In genomic region chr6:2028457-2029038, GRCh38 we compare ENCODE assay signal across 1 cellular context.
TF ChIP-seq lines count a peak whose summit lies in the region.

No MANE protein-coding gene starts in this region.

TF ChIP-seq in HEK293, 187 proteins besides CTCF, POLR2A, EP300 and RAD21 (continued from another document and continues in another):
- TF ChIP-seq ZNF623 (tag by site-specific recombination; IDR thresholded peaks at IDR 0.05) (peak; percentile 56), KLF9 (tag by site-specific recombination; IDR thresholded peaks at IDR 0.05; ENCODE audit: low read depth) (no peak), ZNF513 (tag by site-specific recombination; IDR thresholded peaks at IDR 0.05) (peak; percentile 69; the same call in 1 of the 2 replicates), HOXC10 (CRISPR knock-in tag; IDR thresholded peaks at IDR 0.05) (no peak), ZNF548 (tag by site-specific recombination; IDR thresholded peaks at IDR 0.05) (no peak), ZNF639 (tag by site-specific recombination; IDR thresholded peaks at IDR 0.05) (peak; percentile 97), ZNF768 (tag by site-specific recombination; IDR thresholded peaks at IDR 0.05) (no peak), ZNF302 (tag by site-specific recombination; IDR thresholded peaks at IDR 0.05; ENCODE audit: low read depth) (no peak; the same call in 1 of the 2 replicates), KLF7 (tag by site-specific recombination; IDR thresholded peaks at IDR 0.05; ENCODE audit: borderline replicate concordance) (peak; percentile 96), ZNF214 (tag by site-specific recombination; IDR thresholded peaks at IDR 0.05; ENCODE audit: borderline replicate concordance) (no peak; the same call in 1 of the 2 replicates), ZNF560 (tag by site-specific recombination; IDR thresholded peaks at IDR 0.05; ENCODE audit: borderline replicate concordance) (no peak), ZNF654 (tag by site-specific recombination; IDR thresholded peaks at IDR 0.05; ENCODE audit: low read depth) (peak; percentile 49), TCF7L2 (IDR thresholded peaks at IDR 0.05; ENCODE audit: borderline replicate concordance, low read depth, low read length) (peak; percentile 82), ZNF138 (tag by site-specific recombination; IDR thresholded peaks at IDR 0.05; ENCODE audit: borderline replicate concordance) (no peak), ZNF239 (tag by site-specific recombination; IDR thresholded peaks at IDR 0.05) (no peak), ZBTB48 (tag by site-specific recombination; IDR thresholded peaks at IDR 0.05) (no peak), ZNF585B (tag by site-specific recombination; IDR thresholded peaks at IDR 0.05) (no peak), SP3 (tag by site-specific recombination; IDR thresholded peaks at IDR 0.05) (peak; percentile 45; the same call in 1 of the 2 replicates), ZNF785 (tag by site-specific recombination; IDR thresholded peaks at IDR 0.05) (no peak), ZBTB8A (tag by site-specific recombination; IDR thresholded peaks at IDR 0.05) (peak; percentile 87), ZNF2 (tag by site-specific recombination; IDR thresholded peaks at IDR 0.05) (peak; percentile 86; the same call in 1 of the 2 replicates), ZSCAN23 (tag by site-specific recombination; IDR thresholded peaks at IDR 0.05) (peak; percentile 96), OSR2 (tag by site-specific recombination; IDR thresholded peaks at IDR 0.05) (peak; percentile 99), ZNF175 (tag by site-specific recombination; IDR thresholded peaks at IDR 0.05) (no peak), ZNF24 (tag by site-specific recombination; IDR thresholded peaks at IDR 0.05) (peak; percentile 97), TSHZ1 (tag by site-specific recombination; IDR thresholded peaks at IDR 0.05; ENCODE audit: borderline replicate concordance) (peak; percentile 98), ZBTB44 (tag by site-specific recombination; IDR thresholded peaks at IDR 0.05) (peak; percentile 98), ZBTB49 (tag by site-specific recombination; IDR thresholded peaks at IDR 0.05; ENCODE audit: low read depth) (peak; percentile 82), ZBTB7A (tag by site-specific recombination; IDR thresholded peaks at IDR 0.05; ENCODE audit: low read depth) (peak; percentile 66; the same call in 1 of the 2 replicates), ZNF544 (tag by site-specific recombination; IDR thresholded peaks at IDR 0.05) (no peak)
- TF ChIP-seq, protein P1, sequence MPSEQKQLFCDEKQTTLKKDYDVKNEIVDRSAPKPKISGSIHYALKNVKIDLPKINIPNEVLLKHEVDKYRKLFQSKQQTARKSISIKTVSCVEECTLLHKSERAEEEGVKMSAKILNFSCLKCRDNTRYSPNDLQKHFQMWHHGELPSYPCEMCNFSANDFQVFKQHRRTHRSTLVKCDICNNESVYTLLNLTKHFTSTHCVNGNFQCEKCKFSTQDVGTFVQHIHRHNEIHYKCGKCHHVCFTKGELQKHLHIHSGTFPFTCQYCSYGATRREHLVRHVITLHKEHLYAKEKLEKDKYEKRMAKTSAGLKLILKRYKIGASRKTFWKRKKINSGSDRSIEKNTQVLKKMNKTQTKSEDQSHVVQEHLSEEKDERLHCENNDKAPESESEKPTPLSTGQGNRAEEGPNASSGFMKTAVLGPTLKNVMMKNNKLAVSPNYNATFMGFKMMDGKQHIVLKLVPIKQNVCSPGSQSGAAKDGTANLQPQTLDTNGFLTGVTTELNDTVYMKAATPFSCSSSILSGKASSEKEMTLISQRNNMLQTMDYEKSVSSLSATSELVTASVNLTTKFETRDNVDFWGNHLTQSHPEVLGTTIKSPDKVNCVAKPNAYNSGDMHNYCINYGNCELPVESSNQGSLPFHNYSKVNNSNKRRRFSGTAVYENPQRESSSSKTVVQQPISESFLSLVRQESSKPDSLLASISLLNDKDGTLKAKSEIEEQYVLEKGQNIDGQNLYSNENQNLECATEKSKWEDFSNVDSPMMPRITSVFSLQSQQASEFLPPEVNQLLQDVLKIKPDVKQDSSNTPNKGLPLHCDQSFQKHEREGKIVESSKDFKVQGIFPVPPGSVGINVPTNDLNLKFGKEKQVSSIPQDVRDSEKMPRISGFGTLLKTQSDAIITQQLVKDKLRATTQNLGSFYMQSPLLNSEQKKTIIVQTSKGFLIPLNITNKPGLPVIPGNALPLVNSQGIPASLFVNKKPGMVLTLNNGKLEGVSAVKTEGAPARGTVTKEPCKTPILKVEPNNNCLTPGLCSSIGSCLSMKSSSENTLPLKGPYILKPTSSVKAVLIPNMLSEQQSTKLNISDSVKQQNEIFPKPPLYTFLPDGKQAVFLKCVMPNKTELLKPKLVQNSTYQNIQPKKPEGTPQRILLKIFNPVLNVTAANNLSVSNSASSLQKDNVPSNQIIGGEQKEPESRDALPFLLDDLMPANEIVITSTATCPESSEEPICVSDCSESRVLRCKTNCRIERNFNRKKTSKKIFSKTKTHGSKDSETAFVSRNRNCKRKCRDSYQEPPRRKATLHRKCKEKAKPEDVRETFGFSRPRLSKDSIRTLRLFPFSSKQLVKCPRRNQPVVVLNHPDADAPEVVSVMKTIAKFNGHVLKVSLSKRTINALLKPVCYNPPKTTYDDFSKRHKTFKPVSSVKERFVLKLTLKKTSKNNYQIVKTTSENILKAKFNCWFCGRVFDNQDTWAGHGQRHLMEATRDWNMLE (tag by site-specific recombination; conservative IDR thresholded peaks at IDR 0.05; ENCODE audit: low read depth) = peak; percentile 60
- TF ChIP-seq, protein P2, sequence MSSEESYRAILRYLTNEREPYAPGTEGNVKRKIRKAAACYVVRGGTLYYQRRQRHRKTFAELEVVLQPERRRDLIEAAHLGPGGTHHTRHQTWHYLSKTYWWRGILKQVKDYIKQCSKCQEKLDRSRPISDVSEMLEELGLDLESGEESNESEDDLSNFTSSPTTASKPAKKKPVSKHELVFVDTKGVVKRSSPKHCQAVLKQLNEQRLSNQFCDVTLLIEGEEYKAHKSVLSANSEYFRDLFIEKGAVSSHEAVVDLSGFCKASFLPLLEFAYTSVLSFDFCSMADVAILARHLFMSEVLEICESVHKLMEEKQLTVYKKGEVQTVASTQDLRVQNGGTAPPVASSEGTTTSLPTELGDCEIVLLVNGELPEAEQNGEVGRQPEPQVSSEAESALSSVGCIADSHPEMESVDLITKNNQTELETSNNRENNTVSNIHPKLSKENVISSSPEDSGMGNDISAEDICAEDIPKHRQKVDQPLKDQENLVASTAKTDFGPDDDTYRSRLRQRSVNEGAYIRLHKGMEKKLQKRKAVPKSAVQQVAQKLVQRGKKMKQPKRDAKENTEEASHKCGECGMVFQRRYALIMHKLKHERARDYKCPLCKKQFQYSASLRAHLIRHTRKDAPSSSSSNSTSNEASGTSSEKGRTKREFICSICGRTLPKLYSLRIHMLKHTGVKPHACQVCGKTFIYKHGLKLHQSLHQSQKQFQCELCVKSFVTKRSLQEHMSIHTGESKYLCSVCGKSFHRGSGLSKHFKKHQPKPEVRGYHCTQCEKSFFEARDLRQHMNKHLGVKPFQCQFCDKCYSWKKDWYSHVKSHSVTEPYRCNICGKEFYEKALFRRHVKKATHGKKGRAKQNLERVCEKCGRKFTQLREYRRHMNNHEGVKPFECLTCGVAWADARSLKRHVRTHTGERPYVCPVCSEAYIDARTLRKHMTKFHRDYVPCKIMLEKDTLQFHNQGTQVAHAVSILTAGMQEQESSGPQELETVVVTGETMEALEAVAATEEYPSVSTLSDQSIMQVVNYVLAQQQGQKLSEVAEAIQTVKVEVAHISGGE (tag by site-specific recombination; conservative IDR thresholded peaks at IDR 0.05; ENCODE audit: low read depth) = peak; percentile 40; the same call in 1 of the 2 replicates
- TF ChIP-seq, protein P3, sequence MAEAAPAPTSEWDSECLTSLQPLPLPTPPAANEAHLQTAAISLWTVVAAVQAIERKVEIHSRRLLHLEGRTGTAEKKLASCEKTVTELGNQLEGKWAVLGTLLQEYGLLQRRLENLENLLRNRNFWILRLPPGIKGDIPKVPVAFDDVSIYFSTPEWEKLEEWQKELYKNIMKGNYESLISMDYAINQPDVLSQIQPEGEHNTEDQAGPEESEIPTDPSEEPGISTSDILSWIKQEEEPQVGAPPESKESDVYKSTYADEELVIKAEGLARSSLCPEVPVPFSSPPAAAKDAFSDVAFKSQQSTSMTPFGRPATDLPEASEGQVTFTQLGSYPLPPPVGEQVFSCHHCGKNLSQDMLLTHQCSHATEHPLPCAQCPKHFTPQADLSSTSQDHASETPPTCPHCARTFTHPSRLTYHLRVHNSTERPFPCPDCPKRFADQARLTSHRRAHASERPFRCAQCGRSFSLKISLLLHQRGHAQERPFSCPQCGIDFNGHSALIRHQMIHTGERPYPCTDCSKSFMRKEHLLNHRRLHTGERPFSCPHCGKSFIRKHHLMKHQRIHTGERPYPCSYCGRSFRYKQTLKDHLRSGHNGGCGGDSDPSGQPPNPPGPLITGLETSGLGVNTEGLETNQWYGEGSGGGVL (tag by site-specific recombination; IDR thresholded peaks at IDR 0.05) = peak; percentile 79
- TF ChIP-seq, protein P4, sequence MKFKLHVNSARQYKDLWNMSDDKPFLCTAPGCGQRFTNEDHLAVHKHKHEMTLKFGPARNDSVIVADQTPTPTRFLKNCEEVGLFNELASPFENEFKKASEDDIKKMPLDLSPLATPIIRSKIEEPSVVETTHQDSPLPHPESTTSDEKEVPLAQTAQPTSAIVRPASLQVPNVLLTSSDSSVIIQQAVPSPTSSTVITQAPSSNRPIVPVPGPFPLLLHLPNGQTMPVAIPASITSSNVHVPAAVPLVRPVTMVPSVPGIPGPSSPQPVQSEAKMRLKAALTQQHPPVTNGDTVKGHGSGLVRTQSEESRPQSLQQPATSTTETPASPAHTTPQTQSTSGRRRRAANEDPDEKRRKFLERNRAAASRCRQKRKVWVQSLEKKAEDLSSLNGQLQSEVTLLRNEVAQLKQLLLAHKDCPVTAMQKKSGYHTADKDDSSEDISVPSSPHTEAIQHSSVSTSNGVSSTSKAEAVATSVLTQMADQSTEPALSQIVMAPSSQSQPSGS (tag by site-specific recombination; IDR thresholded peaks at IDR 0.05; ENCODE audit: low read depth) = peak; percentile 85
